25 cellular contexts compared by ENCODE assay signal in the genomic region with DNA sequence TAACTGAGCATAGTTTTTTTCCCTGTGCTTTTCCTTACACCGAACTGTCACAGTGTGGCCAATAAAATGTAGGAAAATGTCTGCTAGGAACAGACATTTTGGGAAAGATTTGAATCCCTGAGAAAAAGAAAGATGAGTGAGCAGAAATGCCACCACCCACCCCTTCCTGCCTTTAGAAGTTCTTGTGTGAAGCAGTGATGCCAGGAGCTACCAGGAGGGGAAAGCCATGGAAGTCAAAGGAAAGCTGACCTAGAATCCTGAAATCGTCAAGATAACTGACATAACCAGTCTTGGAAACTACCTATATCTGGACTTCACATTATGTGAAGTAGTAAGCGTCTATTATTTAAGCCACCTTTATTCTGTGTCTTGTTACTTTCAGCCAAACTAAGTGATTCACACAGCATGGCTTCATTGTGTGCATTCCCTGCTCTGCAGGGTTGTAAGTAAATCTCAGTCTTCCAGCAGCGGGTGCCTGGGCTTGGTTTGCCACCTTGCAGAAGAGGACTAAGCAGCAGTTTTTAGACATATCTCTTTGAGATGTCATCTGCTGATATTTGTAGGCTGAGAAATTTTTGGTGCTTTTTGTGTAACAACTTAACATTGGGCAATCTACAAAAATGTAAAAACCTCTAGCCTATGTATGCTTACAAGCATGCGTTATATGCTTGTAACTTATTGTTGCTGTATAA.
"Had no signal": no experiment of that assay in that cellular context is flagged by ENCODE, and none has a peak within 500 bp of the region (broad histone marks: within the 10 kb centered on the region; RNA-seq: fewer than 3 reads in every experiment).

No MANE protein-coding gene starts in this region.

- H3K27ac ChIP-seq: breast epithelium, SK-N-MC, VCaP had no signal

- ATAC-seq: activated CD4-positive, alpha-beta T cell treated with anti-CD3 and anti-CD28 coated beads for 36 hours; activated T-helper 17 cell treated with anti-CD3 and anti-CD28 coated beads, Interleukin-2, amount 50 U/mL, for 72 hours; Panc1; Right ventricle myocardium inferior; T-cell had no signal

- H3K27me3 ChIP-seq: breast epithelium had no signal

- H3K4me1 ChIP-seq: breast epithelium had no signal

- H3K36me3 ChIP-seq: breast epithelium had no signal

- DNase-seq: activated CD4-positive, alpha-beta memory T cell treated with anti-CD3 and anti-CD28 coated beads, Interleukin-2, amount 10 ng/mL, durations not matched to agents 7 days and 5 days; activated CD4-positive, alpha-beta T cell treated with anti-CD3 and anti-CD28 coated beads for 36 hours; activated CD4-positive, alpha-beta T cell treated with anti-CD3 and anti-CD28 coated beads, Interleukin-2, amount 50 U/mL, for 1 hour; activated gamma-delta T cell treated with Interleukin-2 at 50 U/mL for 16 hours; activated T-cell treated with anti-CD3 and anti-CD28 coated beads for 4 hours; activated T-cell treated with anti-CD3 and anti-CD28 coated beads, Interleukin-2, amount 50 U/mL, for 48 hours; KG1; NCI-H1092; NCI-H1417; NCI-H1930; NCI-H2171; NCI-H345; NCI-H510A; NCI-H526 treated with DMSO at 0.1 percent for 48 hours; NK-92 treated with Interleukin-12 subunit alpha and Interleukin-12 subunit beta, amount 100 ng/mL, for 24 hours; OCI-M1; RPMI8226; T-cell; T-helper 2 cell had no signal

- H3K4me3 ChIP-seq: breast epithelium, SK-N-MC had no signal

- H3K9me3 ChIP-seq: breast epithelium had no signal
